ENCODE assay signal across 8 cellular contexts in the genomic region with DNA sequence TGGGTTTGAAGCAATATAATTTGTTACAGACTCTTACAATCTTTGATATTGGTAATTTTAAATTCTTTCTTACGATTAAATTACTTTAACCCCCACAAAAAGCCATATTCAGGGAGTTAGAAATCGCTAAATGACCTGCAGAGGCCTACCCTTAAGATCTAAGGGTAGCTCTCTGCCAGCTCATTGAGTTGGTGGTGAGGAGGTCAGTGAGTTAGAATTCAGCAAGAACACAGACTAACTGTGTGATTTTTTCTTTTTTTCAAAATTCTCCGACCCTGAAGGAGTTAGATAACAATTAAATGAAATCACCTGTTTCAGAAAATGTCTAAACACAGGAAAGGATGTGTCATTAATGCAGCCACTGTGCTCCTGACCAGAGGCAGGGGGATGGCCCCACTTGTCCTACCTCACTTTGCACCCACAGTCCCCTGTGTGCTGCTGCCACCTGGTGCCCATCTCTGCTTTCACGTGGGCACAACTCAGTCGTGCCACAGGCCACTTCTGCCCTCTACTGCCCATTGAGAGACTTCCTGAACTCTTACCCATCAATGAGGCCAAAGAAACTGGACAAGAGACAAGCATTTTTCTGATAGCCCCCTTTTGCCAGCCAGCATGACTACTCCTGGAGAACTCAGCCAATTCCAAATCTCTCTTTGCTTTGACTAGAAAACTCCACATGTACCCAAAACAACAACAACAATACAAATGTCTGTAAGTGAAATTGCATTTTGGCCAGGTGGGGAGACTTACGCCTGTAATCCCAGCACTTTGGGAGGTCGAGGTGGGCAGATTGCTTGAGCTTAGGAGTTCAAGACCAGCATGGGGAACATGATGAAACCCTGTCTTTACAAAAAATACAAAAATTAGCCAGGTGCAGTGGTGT. TPM values are rescaled to one million over a fixed set of nuclear protein-coding genes. Genes with fewer than 3 reads are reported as not detected.
DNase-seq lines count a peak whose midpoint lies in the region; ATAC-seq and TF ChIP-seq lines count a peak whose summit lies in the region.

No MANE protein-coding gene starts in this region.

- no peak overlapping the region for H3K27ac Mint-ChIP-seq in activated T-helper 1 cell treated with anti-CD3 and anti-CD28 coated beads, Interleukin-12 subunit alpha, Interleukin-12 subunit beta, Interleukin-2, Interleukin-4 antibody, amounts not matched to agents 30 ng/mL and 10 ng/mL and 1 ng/mL, durations not matched to agents 14 hours and 24 hours and 36 hours

- intact Hi-C loops in activated T-helper 1 cell treated with anti-CD3 and anti-CD28 coated beads, Interleukin-12 subunit alpha, Interleukin-12 subunit beta, Interleukin-2, Interleukin-4 antibody, amounts not matched to agents 30 ng/mL and 10 ng/mL and 1 ng/mL, durations not matched to agents 14 hours and 24 hours and 36 hours (cut with micrococcal nuclease), result loop anchor here (1.0 to 5.0 kb wide), 4 partner anchors 93 to 729 kb away; partner anchors contain the start of gene DUSP23

- peak; percentile 88 for DNase-seq in DMS114 treated with DMSO at 0.1 percent for 48 hours (lab: John Stamatoyannopoulos, UW; ENCODE audit: unreplicated experiment)
- DNase-seq in LoVo (ENCODE audit: low spot score), result peak; percentile 82
- peak; percentile 92 for DNase-seq in RPMI8226
- peak; percentile 64 for DNase-seq in activated T-helper 1 cell treated with anti-CD3 and anti-CD28 coated beads, Interleukin-12 subunit alpha, Interleukin-12 subunit beta, Interleukin-2, Interleukin-4 antibody, amounts not matched to agents 30 ng/mL and 10 ng/mL and 1 ng/mL, durations not matched to agents 14 hours and 24 hours and 36 hours (ENCODE audit: low spot score)
- peak; percentile 90 for DNase-seq in fibroblast of the aortic adventitia (ENCODE audit: low read depth)
- DNase-seq in nucleus accumbens (lab: John Stamatoyannopoulos, UW), result peak in 53 of 56 donors; percentile 11 to 88 (median 61)
- DNase-seq in superior temporal gyrus (ENCODE audit: extremely low spot score), result peak; percentile 93

- ATAC-seq in GM21717 (IDR thresholded peaks at IDR 0.05; ENCODE audit: unreplicated experiment), result peak; percentile 61

- peak; percentile 94 for TF ChIP-seq CTCF in fibroblast of the aortic adventitia (IDR thresholded peaks at IDR 0.05; ENCODE audit: insufficient read depth, low read length)

- H3K36me3 Mint-ChIP-seq in activated T-helper 1 cell treated with anti-CD3 and anti-CD28 coated beads, Interleukin-12 subunit alpha, Interleukin-12 subunit beta, Interleukin-2, Interleukin-4 antibody, amounts not matched to agents 30 ng/mL and 10 ng/mL and 1 ng/mL, durations not matched to agents 14 hours and 24 hours and 36 hours (ENCODE audit: low read depth), result no peaks in the 10 kb centered on the region

- no peaks in the 10 kb centered on the region for H3K9me3 Mint-ChIP-seq in activated T-helper 1 cell treated with anti-CD3 and anti-CD28 coated beads, Interleukin-12 subunit alpha, Interleukin-12 subunit beta, Interleukin-2, Interleukin-4 antibody, amounts not matched to agents 30 ng/mL and 10 ng/mL and 1 ng/mL, durations not matched to agents 14 hours and 24 hours and 36 hours

- H3K27me3 Mint-ChIP-seq in activated T-helper 1 cell treated with anti-CD3 and anti-CD28 coated beads, Interleukin-12 subunit alpha, Interleukin-12 subunit beta, Interleukin-2, Interleukin-4 antibody, amounts not matched to agents 30 ng/mL and 10 ng/mL and 1 ng/mL, durations not matched to agents 14 hours and 24 hours and 36 hours (ENCODE audit: insufficient read depth), result peaks cover 17% of the 10 kb centered on the region

- peaks cover 12% of the 10 kb centered on the region for H3K4me1 Mint-ChIP-seq in activated T-helper 1 cell treated with anti-CD3 and anti-CD28 coated beads, Interleukin-12 subunit alpha, Interleukin-12 subunit beta, Interleukin-2, Interleukin-4 antibody, amounts not matched to agents 30 ng/mL and 10 ng/mL and 1 ng/mL, durations not matched to agents 14 hours and 24 hours and 36 hours (ENCODE audit: low read depth)

- no peak overlapping the region for H3K4me3 ChIP-seq in fibroblast of the aortic adventitia (ENCODE audit: low read depth, low read length)

- H3K4me3 Mint-ChIP-seq in activated T-helper 1 cell treated with anti-CD3 and anti-CD28 coated beads, Interleukin-12 subunit alpha, Interleukin-12 subunit beta, Interleukin-2, Interleukin-4 antibody, amounts not matched to agents 30 ng/mL and 10 ng/mL and 1 ng/mL, durations not matched to agents 14 hours and 24 hours and 36 hours, result no peak overlapping the region

RNA-seq across cellular contexts. Expression of gene CFAP45, which starts 8.4 kb away (rescaled TPM):
- 0.78 and 1.7 TPM in 2 replicates for total RNA-seq in activated T-helper 1 cell treated with anti-CD3 and anti-CD28 coated beads, Interleukin-12 subunit alpha, Interleukin-12 subunit beta, Interleukin-2, Interleukin-4 antibody, amounts not matched to agents 30 ng/mL and 10 ng/mL and 1 ng/mL, durations not matched to agents 14 hours and 24 hours and 36 hours
- 0.27 and 1.4 TPM in 2 replicates for total RNA-seq in fibroblast of the aortic adventitia (ENCODE audit: low replicate concordance)

RNA-seq across cellular contexts. Expression of gene VSIG8, which starts 29.1 kb away (rescaled TPM):
- total RNA-seq in activated T-helper 1 cell treated with anti-CD3 and anti-CD28 coated beads, Interleukin-12 subunit alpha, Interleukin-12 subunit beta, Interleukin-2, Interleukin-4 antibody, amounts not matched to agents 30 ng/mL and 10 ng/mL and 1 ng/mL, durations not matched to agents 14 hours and 24 hours and 36 hours, result not detected in 2 replicates
- total RNA-seq in fibroblast of the aortic adventitia (ENCODE audit: low replicate concordance), result not detected in 2 replicates

RNA-seq across cellular contexts. Expression of gene TAGLN2, which starts 33.8 kb away (rescaled TPM):
- 442 and 461 TPM in 2 replicates for total RNA-seq in activated T-helper 1 cell treated with anti-CD3 and anti-CD28 coated beads, Interleukin-12 subunit alpha, Interleukin-12 subunit beta, Interleukin-2, Interleukin-4 antibody, amounts not matched to agents 30 ng/mL and 10 ng/mL and 1 ng/mL, durations not matched to agents 14 hours and 24 hours and 36 hours
- total RNA-seq in fibroblast of the aortic adventitia (ENCODE audit: low replicate concordance), result 62.4 and 228 TPM in 2 replicates

RNA-seq across cellular contexts. Expression of gene IGSF9, which starts 53.9 kb away (rescaled TPM):
- total RNA-seq in activated T-helper 1 cell treated with anti-CD3 and anti-CD28 coated beads, Interleukin-12 subunit alpha, Interleukin-12 subunit beta, Interleukin-2, Interleukin-4 antibody, amounts not matched to agents 30 ng/mL and 10 ng/mL and 1 ng/mL, durations not matched to agents 14 hours and 24 hours and 36 hours, result not detected in 2 replicates
- 2.0 TPM in 1 of 2 replicates, not detected in the other for total RNA-seq in fibroblast of the aortic adventitia (ENCODE audit: low replicate concordance)
